In the genomic region with DNA sequence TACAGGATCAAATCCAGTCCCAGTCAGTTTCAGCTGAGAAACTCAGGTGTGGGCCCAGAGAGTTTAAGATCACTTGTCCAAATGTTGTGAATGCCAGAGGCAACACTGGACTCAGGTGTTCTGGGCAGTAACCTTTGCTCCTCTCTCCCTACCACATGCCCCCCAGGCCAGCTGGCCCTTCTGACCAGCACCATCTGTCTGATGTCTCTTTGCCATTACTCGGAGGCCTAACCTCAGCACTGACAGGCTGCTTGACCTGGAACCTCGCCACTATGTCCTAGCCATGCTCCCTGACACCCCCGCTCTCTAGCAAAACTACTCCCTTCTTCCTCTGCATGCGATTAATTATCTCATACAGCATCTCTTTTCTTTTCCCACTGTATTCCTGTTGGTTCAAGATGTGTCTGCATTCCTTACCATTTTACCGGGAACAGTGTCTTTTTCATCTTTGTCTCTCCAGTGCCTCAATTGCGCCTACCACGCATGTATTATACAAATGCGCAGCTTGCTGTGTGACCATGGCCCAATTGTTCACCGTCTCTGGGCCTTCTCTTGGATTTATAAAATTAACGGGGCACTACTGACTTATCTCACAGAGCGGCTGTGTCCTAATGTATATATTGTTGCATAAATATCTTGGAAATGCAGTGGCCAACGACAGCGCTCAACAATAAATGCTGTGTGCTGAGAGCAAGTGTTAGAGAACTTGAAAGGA, we compare ENCODE assay signal across 1 cellular context.
TF ChIP-seq lines count a peak whose summit lies in the region.

No MANE protein-coding gene starts in this region.

TF ChIP-seq in GM12878, 131 proteins besides CTCF, POLR2A, EP300 and RAD21 (continued from another document):
- no peak for TF ChIP-seq YY1 (IDR thresholded peaks at IDR 0.05; ENCODE audit: low read depth, low read length)
- TF ChIP-seq SREBF2 (IDR thresholded peaks at IDR 0.05; ENCODE audit: low read length): no peak
- no peak for TF ChIP-seq TARDBP (IDR thresholded peaks at IDR 0.05; ENCODE audit: borderline replicate concordance)
- no peak for TF ChIP-seq BACH1 (IDR thresholded peaks at IDR 0.05; ENCODE audit: borderline replicate concordance)
